In genomic region chr1:109933856-109934711, GRCh38 we compare ENCODE assay signal across 1 cellular context.
A peak's percentile ranks its signal among the peaks of the same experiment; 100 is the strongest.
TF ChIP-seq lines count a peak whose summit lies in the region.

No MANE protein-coding gene starts in this region.

TF ChIP-seq in HepG2, 621 proteins besides CTCF, POLR2A, EP300 and RAD21 (continued from another document):
- 0 out of 2 replicates have a peak, but pooled peaks have one; percentile 40 for TF ChIP-seq ZBTB26 (CRISPR knock-in tag; IDR thresholded peaks at IDR 0.05; ENCODE audit: borderline replicate concordance)
- no peak for TF ChIP-seq ZNF335 (CRISPR knock-in tag; IDR thresholded peaks at IDR 0.05)
- peak; percentile 76; the same call in 1 of the 2 replicates for TF ChIP-seq MAFG (CRISPR knock-in tag; IDR thresholded peaks at IDR 0.05)
- peak; percentile 41 for TF ChIP-seq MED1 (CRISPR knock-in tag; IDR thresholded peaks at IDR 0.05)
- peak; percentile 19; the same call in 1 of the 2 replicates for TF ChIP-seq STAG1 (CRISPR knock-in tag; IDR thresholded peaks at IDR 0.05)
- no peak for TF ChIP-seq NONO (IDR thresholded peaks at IDR 0.05)
- TF ChIP-seq NONO (CRISPR knock-in tag; conservative IDR thresholded peaks at IDR 0.05), result no peak
- TF ChIP-seq ARID5B (CRISPR knock-in tag; IDR thresholded peaks at IDR 0.05), result peak; percentile 24; the same call in 1 of the 2 replicates
- TF ChIP-seq ZNF883 (CRISPR knock-in tag; IDR thresholded peaks at IDR 0.05; ENCODE audit: not compliant biosample characterization), result peak; percentile 30
- peak; percentile 35; the same call in 1 of the 2 replicates for TF ChIP-seq ZFY (CRISPR knock-in tag; IDR thresholded peaks at IDR 0.05)
- 0 out of 2 replicates have a peak, but pooled peaks have one; percentile 36 for TF ChIP-seq ARID4A (CRISPR knock-in tag; IDR thresholded peaks at IDR 0.05; ENCODE audit: borderline replicate concordance)
- no peak; the same call in 1 of the 2 replicates for TF ChIP-seq RXRA (CRISPR knock-in tag; IDR thresholded peaks at IDR 0.05)
- TF ChIP-seq ZBTB46 (CRISPR knock-in tag; IDR thresholded peaks at IDR 0.05; ENCODE audit: borderline replicate concordance), result no peak
- TF ChIP-seq KMT2B (CRISPR knock-in tag; IDR thresholded peaks at IDR 0.05), result no peak
- peak; percentile 55 for TF ChIP-seq HNF4G (IDR thresholded peaks at IDR 0.05; ENCODE audit: borderline replicate concordance, low read depth, low read length)
- peak; percentile 39; the same call in 1 of the 2 replicates for TF ChIP-seq HNF4G (CRISPR knock-in tag; IDR thresholded peaks at IDR 0.05; ENCODE audit: borderline replicate concordance, low read depth)
- peak; percentile 33; the same call in 1 of the 2 replicates for TF ChIP-seq ZNF572 (CRISPR knock-in tag; IDR thresholded peaks at IDR 0.05)
- TF ChIP-seq ZNF550 (CRISPR knock-in tag; IDR thresholded peaks at IDR 0.05; ENCODE audit: borderline replicate concordance), result 0 out of 2 replicates have a peak, but pooled peaks have one; percentile 63
- peak; percentile 53 for TF ChIP-seq RARA (CRISPR knock-in tag; IDR thresholded peaks at IDR 0.05)
TF ChIP-seq in HepG2: peak in this region for 63.
